ENCODE assay signal across 2 cellular contexts in genomic region chr12:28027328-28027727, GRCh38.
TF ChIP-seq lines count a peak whose summit lies in the region.

No MANE protein-coding gene starts in this region.

TF ChIP-seq in SK-N-SH, 30 proteins besides CTCF, POLR2A, EP300 and RAD21 (continued from another document):
- no peak for TF ChIP-seq USF2 (IDR thresholded peaks at IDR 0.05; ENCODE audit: borderline replicate concordance, low read depth, low read length)

TF ChIP-seq in SK-N-SH treated with all-trans-retinoic acid at 6 μM for 48 hours, 23 proteins besides CTCF, POLR2A, EP300 and RAD21 (continued from another document):
- TF ChIP-seq TSHZ2 (CRISPR knock-in tag; IDR thresholded peaks at IDR 0.05) (no peak), TOX (CRISPR knock-in tag; IDR thresholded peaks at IDR 0.05; ENCODE audit: borderline replicate concordance) (no peak), ZFP30 (CRISPR knock-in tag; IDR thresholded peaks at IDR 0.05) (no peak), PATZ1 (CRISPR knock-in tag; IDR thresholded peaks at IDR 0.05; ENCODE audit: borderline replicate concordance) (no peak), SNAI2 (CRISPR knock-in tag; IDR thresholded peaks at IDR 0.05) (no peak), GLIS3 (CRISPR knock-in tag; IDR thresholded peaks at IDR 0.05) (no peak), BACH2 (CRISPR knock-in tag; IDR thresholded peaks at IDR 0.05; ENCODE audit: borderline replicate concordance) (no peak), RARB (CRISPR knock-in tag; IDR thresholded peaks at IDR 0.05) (no peak), OSR1 (CRISPR knock-in tag; IDR thresholded peaks at IDR 0.05) (no peak)
